Comparison of ENCODE assay signal across 1 cellular context in the genomic region with DNA sequence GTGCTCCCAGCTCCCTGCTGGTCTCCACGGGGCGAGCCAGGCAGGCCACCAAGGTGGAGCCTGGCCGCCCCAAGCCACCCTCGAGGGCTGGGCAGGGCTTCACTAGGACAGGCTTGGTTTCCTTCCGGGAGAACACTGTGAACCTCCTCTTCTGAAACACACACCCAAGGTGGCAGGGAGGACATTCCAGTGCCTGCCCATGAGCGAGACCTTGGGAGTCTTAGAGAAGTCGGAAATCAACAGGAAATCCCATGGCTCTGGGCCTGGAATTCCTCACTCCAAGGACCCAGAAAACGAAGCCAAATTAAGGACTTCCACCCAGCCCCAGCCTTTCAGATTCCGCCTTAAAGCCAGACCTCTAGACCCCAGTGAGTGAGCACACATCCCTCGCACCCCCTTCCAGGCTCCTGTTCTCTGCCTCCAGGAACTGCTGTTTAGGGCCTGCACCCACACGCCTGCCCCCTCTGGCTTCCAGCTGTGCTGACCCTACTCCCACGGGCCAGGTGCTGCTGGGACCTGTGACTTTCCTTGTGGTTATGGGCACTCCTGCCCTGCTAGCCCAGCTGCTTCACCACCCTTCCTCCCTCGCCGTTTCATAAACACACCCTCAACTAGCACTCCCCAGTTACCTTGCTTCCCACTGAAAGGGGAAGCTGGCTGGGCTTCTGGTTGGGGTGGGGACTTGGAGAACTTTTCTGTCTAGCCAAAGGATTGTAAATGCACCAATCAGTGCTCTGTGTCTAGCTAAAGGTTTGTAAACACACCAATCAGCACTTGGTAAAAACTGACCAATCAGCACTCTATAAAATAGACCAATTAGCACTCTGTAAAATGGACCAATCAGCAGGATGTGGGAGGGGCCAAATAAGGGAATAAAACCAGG.
TF ChIP-seq lines count a peak whose summit lies in the region.

No MANE protein-coding gene starts in this region.

TF ChIP-seq in HEK293, 187 proteins besides CTCF, POLR2A, EP300 and RAD21 (continued from another document):
- no peak for TF ChIP-seq ZNF488 (tag by site-specific recombination; IDR thresholded peaks at IDR 0.05)
- no peak for TF ChIP-seq ZNF707 (tag by site-specific recombination; IDR thresholded peaks at IDR 0.05)
